ENCODE assay signal across 1 cellular context in the genomic region with DNA sequence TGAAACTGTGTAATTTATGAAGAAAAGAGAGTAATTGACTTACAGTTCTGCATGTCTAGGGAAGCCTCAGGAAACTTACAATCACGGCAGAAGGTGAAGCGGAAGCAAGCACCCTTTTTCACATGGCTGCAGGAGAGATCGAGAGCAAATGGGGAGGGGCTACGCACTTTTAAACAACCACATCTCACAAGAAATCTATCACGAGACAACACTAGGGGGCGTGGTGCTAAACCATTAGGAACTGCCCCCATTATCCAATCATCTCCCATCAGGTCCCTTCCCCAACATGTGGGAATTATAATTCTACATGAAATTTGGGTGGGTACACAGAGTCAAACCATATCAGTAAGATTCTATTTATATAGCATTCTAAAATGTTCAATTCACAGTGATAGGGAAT.
TF ChIP-seq lines count a peak whose summit lies in the region.

No MANE protein-coding gene starts in this region.

TF ChIP-seq in HepG2, 621 proteins besides CTCF, POLR2A, EP300 and RAD21 (continued from another document):
- TF ChIP-seq, protein P1, sequence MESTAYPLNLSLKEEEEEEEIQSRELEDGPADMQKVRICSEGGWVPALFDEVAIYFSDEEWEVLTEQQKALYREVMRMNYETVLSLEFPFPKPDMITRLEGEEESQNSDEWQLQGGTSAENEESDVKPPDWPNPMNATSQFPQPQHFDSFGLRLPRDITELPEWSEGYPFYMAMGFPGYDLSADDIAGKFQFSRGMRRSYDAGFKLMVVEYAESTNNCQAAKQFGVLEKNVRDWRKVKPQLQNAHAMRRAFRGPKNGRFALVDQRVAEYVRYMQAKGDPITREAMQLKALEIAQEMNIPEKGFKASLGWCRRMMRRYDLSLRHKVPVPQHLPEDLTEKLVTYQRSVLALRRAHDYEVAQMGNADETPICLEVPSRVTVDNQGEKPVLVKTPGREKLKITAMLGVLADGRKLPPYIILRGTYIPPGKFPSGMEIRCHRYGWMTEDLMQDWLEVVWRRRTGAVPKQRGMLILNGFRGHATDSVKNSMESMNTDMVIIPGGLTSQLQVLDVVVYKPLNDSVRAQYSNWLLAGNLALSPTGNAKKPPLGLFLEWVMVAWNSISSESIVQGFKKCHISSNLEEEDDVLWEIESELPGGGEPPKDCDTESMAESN (CRISPR knock-in tag; conservative IDR thresholded peaks at IDR 0.05), result no peak
- TF ChIP-seq, protein P2, sequence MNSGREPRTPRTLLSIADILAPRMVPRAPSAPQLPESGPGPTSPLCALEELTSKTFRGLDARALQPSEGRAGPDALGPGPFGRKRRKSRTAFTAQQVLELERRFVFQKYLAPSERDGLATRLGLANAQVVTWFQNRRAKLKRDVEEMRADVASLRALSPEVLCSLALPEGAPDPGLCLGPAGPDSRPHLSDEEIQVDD (CRISPR knock-in tag; IDR thresholded peaks at IDR 0.05; ENCODE audit: borderline replicate concordance), result no peak
- TF ChIP-seq ZNF709 (CRISPR knock-in tag; IDR thresholded peaks at IDR 0.05) (no peak), FLYWCH1 (CRISPR knock-in tag; IDR thresholded peaks at IDR 0.05) (no peak), TFAP4 (IDR thresholded peaks at IDR 0.05; ENCODE audit: borderline replicate concordance, low read depth) (no peak), GATA4 (IDR thresholded peaks at IDR 0.05; ENCODE audit: borderline replicate concordance, low read depth) (no peak), ZKSCAN1 (IDR thresholded peaks at IDR 0.05; ENCODE audit: low read length) (no peak)
- TF ChIP-seq, protein P3, sequence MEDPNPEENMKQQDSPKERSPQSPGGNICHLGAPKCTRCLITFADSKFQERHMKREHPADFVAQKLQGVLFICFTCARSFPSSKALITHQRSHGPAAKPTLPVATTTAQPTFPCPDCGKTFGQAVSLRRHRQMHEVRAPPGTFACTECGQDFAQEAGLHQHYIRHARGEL (CRISPR knock-in tag; IDR thresholded peaks at IDR 0.05), result no peak
TF ChIP-seq in HepG2: peak in this region for 0.
